In the genomic region with DNA sequence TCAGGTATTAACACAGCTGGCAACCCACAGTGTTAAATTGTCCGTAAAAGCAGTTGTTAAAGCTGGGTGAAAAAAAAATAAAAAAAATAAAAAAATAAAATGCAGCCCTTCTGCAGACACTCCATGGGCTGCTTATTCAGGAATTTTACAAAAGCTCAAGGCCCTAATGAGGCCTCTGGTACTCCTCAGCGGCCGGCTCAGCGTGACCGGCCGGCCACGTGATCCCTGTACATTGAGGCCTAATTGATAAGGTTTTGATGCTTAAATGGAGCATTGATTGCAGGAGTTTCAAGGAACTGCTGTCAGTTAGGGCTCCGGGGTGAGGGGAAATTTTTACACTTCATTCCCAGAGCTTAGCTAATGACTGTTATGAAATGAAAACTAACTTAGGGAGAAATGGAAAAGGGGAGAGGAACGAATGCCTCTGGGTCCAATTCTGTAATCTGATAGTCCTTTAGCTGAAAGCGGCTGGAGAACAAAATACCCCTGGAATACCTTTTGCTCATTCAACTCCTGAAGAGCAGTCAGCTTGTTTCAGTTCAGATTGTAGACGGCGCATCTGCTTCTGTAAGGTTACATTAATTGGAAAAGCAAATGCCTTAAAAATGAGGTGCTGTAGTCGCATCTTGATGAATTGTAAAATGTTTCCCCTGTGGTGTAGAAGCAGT, we compare ENCODE assay signal across 26 cellular contexts.
"Had no signal": no experiment of that assay in that cellular context is flagged by ENCODE, and none has a peak within 500 bp of the region (broad histone marks: within the 10 kb centered on the region; RNA-seq: fewer than 3 reads in every experiment).

No MANE protein-coding gene starts in this region.

- ATAC-seq: left colon; left ventricle myocardium superior; lower lobe of right lung; naive thymus-derived CD8-positive, alpha-beta T cell; psoas muscle; right lobe of liver; stimulated activated effector memory CD8-positive, alpha-beta T cell treated with anti-CD3 and anti-CD28 coated beads, Interleukin-12 subunit alpha, Interleukin-12 subunit beta, amount 100 ng/mL, for 72 hours had no signal

- DNase-seq: dermis blood vessel endothelial cell; effector memory CD4-positive, alpha-beta T cell; esophagus squamous epithelium; foreskin melanocyte; hypothalamus; immature natural killer cell; islet precursor cell; kidney glomerular epithelial cell; left colon; left ventricle myocardium superior; lower lobe of right lung; naive thymus-derived CD8-positive, alpha-beta T cell; nephron progenitor cell; occipital lobe; ovary; posterior cingulate gyrus; psoas muscle; right lobe of liver; stimulated activated CD4-positive, alpha-beta T cell treated with anti-CD3 and anti-CD28 coated beads, Interleukin-12 subunit alpha, Interleukin-12 subunit beta, amount 100 ng/mL, for 4 hours; stimulated activated CD4-positive, alpha-beta T cell treated with anti-CD3 and anti-CD28 coated beads, Interleukin-2, amount 100 ng/mL, for 24 hours; stimulated activated CD4-positive, alpha-beta T cell treated with anti-CD3 and anti-CD28 coated beads, Interleukin-4, amount 100 ng/mL, for 24 hours; stimulated activated naive CD4-positive, alpha-beta T cell treated with Interleukin-2 at 50 U/mL for 16 hours; stomach; thyroid gland; trophoblast cell had no signal
